Comparison of ENCODE assay signal across 9 cellular contexts in genomic region chr1:17405898-17406759, GRCh38. TPM values are rescaled to one million over a fixed set of nuclear protein-coding genes. Genes with fewer than 3 reads are reported as not detected.
A peak's percentile ranks its signal among the peaks of the same experiment; 100 is the strongest.
DNase-seq lines count a peak whose midpoint lies in the region; ATAC-seq and TF ChIP-seq lines count a peak whose summit lies in the region.
"Had no signal": no experiment of that assay in that cellular context is flagged by ENCODE, and none has a peak within 500 bp of the region (broad histone marks: within the 10 kb centered on the region; RNA-seq: fewer than 3 reads in every experiment).

No MANE protein-coding gene starts in this region.

- no peak overlapping the region for H3K4me3 ChIP-seq in mammary epithelial cell (replicated peaks in 1 of 3; ENCODE audit: insufficient read depth in 1 of 3, low read depth in 2 of 3, low read length in 3 of 3)
- H3K4me3 ChIP-seq: BLaER1 treated with 17β-estradiol and CSF1 and Interleukin-3, amounts not matched to agents 10 nM and 100 nM had no signal

- no peak overlapping the region for H3K27ac ChIP-seq in mammary epithelial cell (ENCODE audit: insufficient read depth, low read depth, low read length)
- H3K27ac ChIP-seq: BLaER1 treated with 17β-estradiol and CSF1 and Interleukin-3, amounts not matched to agents 10 nM and 100 nM had no signal

- no peak overlapping the region for H3K9ac ChIP-seq in mammary epithelial cell (ENCODE audit: insufficient read depth, low read length)
- H3K9ac ChIP-seq: BLaER1 treated with 17β-estradiol and CSF1 and Interleukin-3, amounts not matched to agents 10 nM and 100 nM had no signal

- no peak overlapping the region for H3K4me2 ChIP-seq in mammary epithelial cell (ENCODE audit: insufficient read depth, low read depth, low read length)
- H3K4me2 ChIP-seq: BLaER1 treated with 17β-estradiol and CSF1 and Interleukin-3, amounts not matched to agents 10 nM and 100 nM had no signal

- H3K9me3 ChIP-seq in mammary epithelial cell (replicated peaks; ENCODE audit: insufficient read depth, low read length), result no peaks in the 10 kb centered on the region
- H3K9me3 ChIP-seq: BLaER1 treated with 17β-estradiol and CSF1 and Interleukin-3, amounts not matched to agents 10 nM and 100 nM had no signal

- H2AFZ ChIP-seq in mammary epithelial cell (ENCODE audit: low read depth, low read length), result no peak overlapping the region

- no TSS peak for BruUV-seq in mammary epithelial cell (replicated peaks; lab: Mats Ljungman, UMichigan)

- DNase-seq in NCI-H1417 (lab: John Stamatoyannopoulos, UW) (peak in 2 of 3 experiments; percentile 32 to 55), NCI-H1417 treated with DMSO at 0.1 percent for 48 hours (lab: John Stamatoyannopoulos, UW) (no peak), KG1 (lab: John Stamatoyannopoulos, UW) (peak; percentile 27), T1000 (lab: John Stamatoyannopoulos, UW) (peak; percentile 39), mammary epithelial cell (peak; percentile 32), iris pigment epithelial cell (ENCODE audit: low read depth) (peak; percentile 44)
- DNase-seq in stimulated activated CD4-positive, alpha-beta T cell treated with anti-CD3 and anti-CD28 coated beads, Interleukin-1b, Interleukin-23, amount 100 ng/mL, for 4 hours (ENCODE audit: low read depth in 2 of 2), result peak; percentile 28 to 29

- intact Hi-C loops in mammary epithelial cell (cut with micrococcal nuclease), result loop anchor here (1.0 kb wide), 4 partner anchors 70 to 347 kb away; no protein-coding TSS in a partner anchor

- CTCF ChIA-PET in mammary epithelial cell (lab: Charles Lee; ENCODE audit: low non-redundant PET), result interaction anchor here (0.5 to 0.7 kb wide), 2 partner anchors 117 to 130 kb away, joined by 4 to 9 read pairs; no protein-coding TSS in a partner anchor

- TF ChIP-seq CTCF in mammary epithelial cell (conservative IDR thresholded peaks at IDR 0.05 in 1 of 2, IDR thresholded peaks at IDR 0.05 in 1 of 2; ENCODE audit: extremely low read depth in 1 of 2, insufficient read depth in 1 of 2, low read depth in 1 of 2, low read length in 2 of 2), result peak; percentile 79 to 83

- no peak for ATAC-seq in GM21825 (IDR thresholded peaks at IDR 0.05; ENCODE audit: unreplicated experiment)

- in situ Hi-C loops in mammary epithelial cell (cut with MboI; ENCODE audit: low sequenced_read_pairs in 2 of 2), result loop anchor here (5.0 to 10.0 kb wide), 4 partner anchors 169 to 341 kb away; no protein-coding TSS in a partner anchor

- H3K79me2 ChIP-seq in mammary epithelial cell (ENCODE audit: insufficient read depth, low read length), result peaks cover 9% of the 10 kb centered on the region

- H3K27me3 ChIP-seq in mammary epithelial cell (ENCODE audit: insufficient read depth, low read length), result no peaks in the 10 kb centered on the region
- H3K27me3 ChIP-seq: BLaER1 treated with 17β-estradiol and CSF1 and Interleukin-3, amounts not matched to agents 10 nM and 100 nM had no signal

- peaks cover 13% of the 10 kb centered on the region for H3K36me3 ChIP-seq in mammary epithelial cell (ENCODE audit: insufficient read depth, low read length)

- dilution Hi-C loops in mammary epithelial cell (cut with HindIII; ENCODE audit: low sequenced_read_pairs), result no loop called here

- peaks cover 19% of the 10 kb centered on the region for H3K4me1 ChIP-seq in mammary epithelial cell (ENCODE audit: insufficient read depth, low read length)

- whole genome bisulfite sequencing in mammary epithelial cell (ENCODE audit: low coverage, missing lambda C conversion rate), result 58% methylated on average over 13 of the region's 15 CpGs

- no peaks in the 10 kb centered on the region for H4K20me1 ChIP-seq in mammary epithelial cell (ENCODE audit: insufficient read depth, low read length)

RNA-seq across cellular contexts. Expression of gene RCC2, which starts 33.3 kb away (rescaled TPM):
- 100 to 1,000 TPM in 1 of 2 donors, 10 to 100 TPM in 1; 97.9 to 113 TPM for total RNA-seq in mammary epithelial cell
- 112 TPM for polyA plus RNA-seq in mammary epithelial cell
- polyA minus RNA-seq in mammary epithelial cell, result 104 TPM

RNA-seq across cellular contexts. Expression of gene PADI6, which starts 34.1 kb away (rescaled TPM):
- not detected for total RNA-seq in mammary epithelial cell
- polyA plus RNA-seq in mammary epithelial cell, result 0.02 TPM
- polyA minus RNA-seq in mammary epithelial cell, result not detected
